ENCODE assay signal across 8 cellular contexts in the genomic region with DNA sequence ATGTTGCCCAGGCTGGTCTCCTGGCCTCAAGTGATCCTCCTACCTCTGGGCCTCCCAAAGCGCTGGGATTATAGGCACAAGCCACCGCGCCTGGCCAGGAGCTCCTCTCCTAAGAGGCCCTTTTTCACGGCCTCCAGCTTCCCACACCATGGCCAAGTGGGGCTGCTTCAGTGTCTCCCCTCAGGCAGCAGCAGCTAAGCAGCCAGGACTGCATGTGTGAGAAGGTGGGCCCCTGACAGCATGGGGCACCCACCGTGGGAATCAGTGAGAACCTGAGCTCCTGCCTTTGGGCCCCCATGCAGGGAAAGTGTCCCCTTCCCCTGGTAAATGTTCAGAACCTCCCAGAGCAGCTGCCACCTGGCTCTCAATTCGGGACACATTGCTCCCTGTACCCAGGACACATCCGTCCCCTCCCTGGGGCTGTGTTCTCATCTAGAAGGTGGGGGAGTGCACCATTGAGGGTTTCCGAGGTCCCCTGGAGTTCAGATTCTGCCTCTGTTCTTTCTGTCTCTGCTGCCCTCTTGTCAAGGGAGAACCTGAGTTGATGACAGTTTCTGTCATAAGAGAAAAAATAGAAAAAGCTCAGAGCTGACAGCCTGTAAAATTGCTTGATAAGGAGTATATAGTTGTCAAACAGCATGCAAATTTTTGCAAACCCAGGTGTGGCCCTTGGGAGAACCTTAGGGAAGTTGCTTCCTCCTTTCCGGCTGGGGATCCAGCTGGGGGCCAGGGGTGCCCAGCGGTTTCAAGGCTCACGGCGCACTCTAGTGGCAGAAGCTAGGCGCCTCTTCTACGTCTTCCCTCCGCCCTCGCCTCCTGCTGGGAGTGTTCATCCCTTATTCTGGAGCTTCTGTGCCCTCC. TPM values are rescaled to one million over a fixed set of nuclear protein-coding genes. Genes with fewer than 3 reads are reported as not detected.
DNase-seq lines count a peak whose midpoint lies in the region; ATAC-seq and TF ChIP-seq lines count a peak whose summit lies in the region.

No MANE protein-coding gene starts in this region.

- H3K27me3 ChIP-seq in colonic mucosa (no peaks in the 10 kb centered on the region), lower lobe of right lung (ENCODE audit: low read depth) (peaks cover 11% of the 10 kb centered on the region)

- DNase-seq in NCI-H524 (lab: John Stamatoyannopoulos, UW) (peak; percentile 46 to 72), NCI-H524 treated with DMSO at 0.1 percent for 48 hours (lab: John Stamatoyannopoulos, UW) (no peak), NCI-H226 (peak; percentile 16), colonic mucosa (peak; percentile 85), lower lobe of right lung (peak; percentile 82)
- DNase-seq in activated CD4-positive, alpha-beta T cell treated with anti-CD3 and anti-CD28 coated beads for 4 hours, result peak; percentile 60 to 66
- peak; percentile 13 for DNase-seq in stimulated activated CD8-positive, alpha-beta memory T cell treated with anti-CD3 and anti-CD28 coated beads, Interleukin-12 subunit alpha, Interleukin-12 subunit beta, amount 100 ng/mL, for 4 hours (ENCODE audit: low read depth)

- H3K9ac ChIP-seq in colonic mucosa (ENCODE audit: low read depth in 2 of 2, low read length in 2 of 2), result peak overlapping the region; percentile 28 to 53

- TF ChIP-seq CTCF in colonic mucosa (IDR thresholded peaks at IDR 0.05) (peak; percentile 80), lower lobe of right lung (IDR thresholded peaks at IDR 0.05) (peak; percentile 88)

- H3K4me3 ChIP-seq in colonic mucosa (no peak overlapping the region), lower lobe of right lung (no peak overlapping the region)

- H3K27ac ChIP-seq in colonic mucosa, result no peak overlapping the region
- no peak overlapping the region for H3K27ac ChIP-seq in lower lobe of right lung

- intact Hi-C loops in colonic mucosa (cut with DNase I), result loop anchor here (2.0 to 5.0 kb wide), 3 partner anchors 92 to 490 kb away; no protein-coding TSS in a partner anchor
- intact Hi-C loops in lower lobe of right lung (cut with DNase I), result no loop called here

- H3K9me3 ChIP-seq in colonic mucosa (no peaks in the 10 kb centered on the region), lower lobe of right lung (no peaks in the 10 kb centered on the region)

- H3K4me1 ChIP-seq in colonic mucosa, result peaks cover 6% of the 10 kb centered on the region
- H3K4me1 ChIP-seq in lower lobe of right lung, result peaks cover 6% of the 10 kb centered on the region

- no peaks in the 10 kb centered on the region for H3K36me3 ChIP-seq in colonic mucosa
- H3K36me3 ChIP-seq in lower lobe of right lung, result no peaks in the 10 kb centered on the region

- ATAC-seq in lower lobe of right lung, result peak; percentile 76 to 89
- no peak for ATAC-seq in GM21447 (IDR thresholded peaks at IDR 0.05; ENCODE audit: unreplicated experiment)

RNA-seq across cellular contexts. Expression of gene FAM83F, which starts 29.7 kb away (rescaled TPM):
- 10 to 100 TPM; 38.3 to 40.6 TPM for total RNA-seq in colonic mucosa
- 1.4 TPM for total RNA-seq in lower lobe of right lung

Comparison
In these comparisons a context has a peak if more than half of its experiments do, and no peak if none do; other contexts are left out.
1. RNA of gene FAM83F, which starts 29.7 kb away (total RNA-seq): 38.3 to 40.6 TPM in colonic mucosa; 1.4 TPM in lower lobe of right lung (single experiment); every median in the first group is over 10 times any median in the second.